ENCODE assay signal across 1 cellular context in the genomic region with DNA sequence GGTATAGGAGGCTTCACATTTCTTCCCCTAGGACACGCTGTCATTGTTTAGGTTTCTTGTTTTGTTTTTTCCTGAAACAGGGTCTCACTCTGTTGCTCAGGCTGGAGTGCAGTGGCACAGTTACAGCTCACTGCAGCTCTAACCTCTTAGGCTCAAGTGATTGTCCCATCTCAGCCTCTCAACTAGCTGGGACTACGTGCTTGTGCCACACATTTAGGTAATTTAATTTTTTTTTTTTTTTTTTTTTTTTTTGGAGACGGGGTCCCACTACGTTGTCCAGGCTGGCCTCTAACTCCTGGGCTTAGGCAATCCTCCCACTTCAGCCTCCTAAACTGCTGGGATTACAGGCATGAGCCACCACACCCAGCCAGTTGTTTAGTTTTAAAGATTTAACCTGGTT.
TF ChIP-seq lines count a peak whose summit lies in the region.

No MANE protein-coding gene starts in this region.

TF ChIP-seq in IMR-90, 13 proteins besides CTCF, POLR2A, EP300 and RAD21 (continued from another document):
- TF ChIP-seq RFX5 (IDR thresholded peaks at IDR 0.05; ENCODE audit: low read depth, low read length), result no peak
- no peak for TF ChIP-seq CEBPB (IDR thresholded peaks at IDR 0.05; ENCODE audit: low read depth, low read length)
